ENCODE assay signal across 9 cellular contexts in the genomic region with DNA sequence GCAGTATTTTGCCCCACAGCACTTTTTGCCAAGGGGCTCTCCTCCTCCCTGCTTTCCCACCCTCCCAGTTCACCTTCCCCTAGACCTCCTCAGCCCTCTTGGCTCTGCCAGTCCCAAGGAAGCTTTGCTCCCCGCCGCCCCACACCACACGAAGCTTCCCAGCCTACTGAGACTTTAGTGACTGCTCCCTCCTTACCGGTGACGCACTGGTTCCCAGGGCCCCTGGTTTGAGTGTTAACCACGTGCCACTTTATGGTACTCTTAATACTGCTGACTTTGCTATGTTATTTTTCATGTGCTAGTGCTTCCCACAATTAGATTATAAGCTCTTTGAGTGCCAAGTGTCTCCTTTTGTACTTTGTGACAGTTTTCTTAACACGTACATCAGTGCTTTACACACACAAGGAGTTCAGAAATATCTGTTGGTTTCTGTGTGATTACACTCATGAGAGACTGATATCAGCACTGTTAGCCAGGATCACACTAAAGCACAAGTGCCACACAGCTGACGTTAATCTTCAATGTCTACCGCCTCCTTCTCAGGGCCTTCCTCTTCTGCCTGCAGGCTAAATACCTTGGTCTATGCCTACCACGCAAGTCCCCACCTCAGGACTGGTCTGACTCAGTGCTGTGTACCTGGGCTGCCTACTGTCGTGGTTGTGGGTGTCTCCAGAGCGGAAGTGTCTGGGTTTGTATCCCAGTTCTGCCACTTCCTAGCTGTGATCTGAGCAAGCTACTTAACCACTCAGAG.
A peak's percentile ranks its signal among the peaks of the same experiment; 100 is the strongest.
DNase-seq lines count a peak whose midpoint lies in the region; ATAC-seq and TF ChIP-seq lines count a peak whose summit lies in the region.
"Had no signal": no experiment of that assay in that cellular context is flagged by ENCODE, and none has a peak within 500 bp of the region (broad histone marks: within the 10 kb centered on the region; RNA-seq: fewer than 3 reads in every experiment).

No MANE protein-coding gene starts in this region.

- DNase-seq in left ventricle myocardium inferior (no peak), Right ventricle myocardium superior (no peak), upper lobe of right lung (no peak), DMS79 (lab: John Stamatoyannopoulos, UW) (no peak), erythroblast (lab: John Stamatoyannopoulos, UW) (no peak)
- DNase-seq in activated CD8-positive, alpha-beta memory T cell treated with anti-CD3 and anti-CD28 coated beads, Interleukin-2, amount 50 U/mL, for 1 hour (ENCODE audit: extremely low read depth) = peak; percentile 3

- TF ChIP-seq POLR2A in erythroblast (IDR thresholded peaks at IDR 0.05; ENCODE audit: low read length) = no peak

- H3K4me1 ChIP-seq in left ventricle myocardium inferior (peaks cover 37% of the 10 kb centered on the region), upper lobe of right lung (peaks cover 32% of the 10 kb centered on the region)

- H3K36me3 ChIP-seq in left ventricle myocardium inferior = no peaks in the 10 kb centered on the region
- no peaks in the 10 kb centered on the region for H3K36me3 ChIP-seq in upper lobe of right lung

- H3K4me3 ChIP-seq in left ventricle myocardium inferior (no peak overlapping the region), upper lobe of right lung (no peak overlapping the region)

- intact Hi-C loops in left ventricle myocardium inferior (cut with micrococcal nuclease) (loop anchor here (10.0 kb wide), 1 partner anchor 383 kb away; no protein-coding TSS in a partner anchor), Right ventricle myocardium superior (cut with DNase I) (loop anchor here (10.0 kb wide), 2 partner anchors 93 to 383 kb away; no protein-coding TSS in a partner anchor), upper lobe of right lung (cut with DNase I) (no loop called here)

- no peak for ATAC-seq in Right ventricle myocardium superior (ENCODE audit: poor library complexity)
- peak; percentile 47 for ATAC-seq in upper lobe of right lung
- ATAC-seq in GM18909 (IDR thresholded peaks at IDR 0.05; ENCODE audit: poor library complexity, unreplicated experiment) = no peak

- peak overlapping the region; percentile 72 for H3K27ac ChIP-seq in left ventricle myocardium inferior (replicated peaks)
- H3K27ac ChIP-seq in layer of hippocampus (ENCODE audit: low read depth, low read length) = peak overlapping the region; percentile 46
- H3K27ac ChIP-seq in upper lobe of right lung = peak overlapping the region; percentile 59
- H3K27ac ChIP-seq: KMS-11 had no signal

- H3K27me3 ChIP-seq in left ventricle myocardium inferior (ENCODE audit: low read depth) (no peaks in the 10 kb centered on the region), layer of hippocampus (ENCODE audit: control insufficient read depth, insufficient read depth, low read length) (no peaks in the 10 kb centered on the region), upper lobe of right lung (no peaks in the 10 kb centered on the region)

- H3K9me3 ChIP-seq in left ventricle myocardium inferior (replicated peaks) (no peaks in the 10 kb centered on the region), upper lobe of right lung (no peaks in the 10 kb centered on the region)

- TF ChIP-seq CTCF in left ventricle myocardium inferior (IDR thresholded peaks at IDR 0.05; ENCODE audit: borderline replicate concordance) (no peak), upper lobe of right lung (IDR thresholded peaks at IDR 0.05) (no peak)
